Comparison of ENCODE assay signal across 9 cellular contexts in the genomic region with DNA sequence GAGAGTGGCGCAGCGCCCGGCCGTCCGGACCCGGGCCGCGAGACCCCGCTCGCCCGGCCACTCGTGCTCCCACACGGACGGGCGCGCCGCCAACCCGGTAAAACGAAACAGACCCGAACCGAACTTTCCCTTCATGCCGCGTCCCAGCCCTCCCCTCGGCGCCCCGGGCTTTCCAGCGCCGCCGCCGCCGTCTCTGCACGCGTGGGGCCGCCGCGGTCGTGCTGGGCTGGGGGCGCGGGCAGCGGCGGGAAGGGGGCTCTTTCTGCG. TPM values are rescaled to one million over a fixed set of nuclear protein-coding genes. Genes with fewer than 3 reads are reported as not detected.
DNase-seq lines count a peak whose midpoint lies in the region; ATAC-seq and TF ChIP-seq lines count a peak whose summit lies in the region.
"Had no signal": no experiment of that assay in that cellular context is flagged by ENCODE, and none has a peak within 500 bp of the region (broad histone marks: within the 10 kb centered on the region; RNA-seq: fewer than 3 reads in every experiment).

No MANE protein-coding gene starts in this region.

- WGBS in suprapubic skin = under 1% methylated on average over 17 of the region's 42 CpGs

- TF ChIP-seq CTCF in activated CD8-positive, alpha-beta T cell treated with anti-CD3 and anti-CD28 coated beads for 36 hours (IDR thresholded peaks at IDR 0.05) = no peak
- TF ChIP-seq CTCF in WI38 (IDR thresholded peaks at IDR 0.05; ENCODE audit: low read depth, low read length) (no peak), suprapubic skin (IDR thresholded peaks at IDR 0.05) (no peak)

- H3K9me3 ChIP-seq in suprapubic skin = no peaks in the 10 kb centered on the region

- no peak overlapping the region for H3K27ac Mint-ChIP-seq in activated CD8-positive, alpha-beta T cell treated with anti-CD3 and anti-CD28 coated beads for 36 hours
- H3K27ac Mint-ChIP-seq in activated CD8-positive, alpha-beta T cell treated with anti-CD3 and anti-CD28 coated beads, Interleukin-2, amount 10 ng/mL, durations not matched to agents 7 days and 5 days = no peak overlapping the region
- H3K27ac Mint-ChIP-seq in immature natural killer cell = no peak overlapping the region

- H3K4me1 Mint-ChIP-seq in activated CD8-positive, alpha-beta T cell treated with anti-CD3 and anti-CD28 coated beads for 36 hours (ENCODE audit: low read depth) = peaks cover 5% of the 10 kb centered on the region
- peaks cover 5% of the 10 kb centered on the region for H3K4me1 Mint-ChIP-seq in activated CD8-positive, alpha-beta T cell treated with anti-CD3 and anti-CD28 coated beads, Interleukin-2, amount 10 ng/mL, durations not matched to agents 7 days and 5 days (ENCODE audit: low read depth)
- H3K4me1 Mint-ChIP-seq in immature natural killer cell = peaks cover 6 to 12% of the 10 kb centered on the region in 2 donors

- intact Hi-C loops in activated CD8-positive, alpha-beta T cell treated with anti-CD3 and anti-CD28 coated beads for 36 hours (cut with micrococcal nuclease) = loop anchor here (5.0 to 10.0 kb wide), 4 partner anchors 135 to 297 kb away; a partner anchor contains a TSS

- CTCF ChIA-PET in activated CD8-positive, alpha-beta T cell treated with anti-CD3 and anti-CD28 coated beads for 36 hours (lab: Charles Lee) = no interaction called here
- CTCF ChIA-PET in activated CD8-positive, alpha-beta T cell treated with anti-CD3 and anti-CD28 coated beads, Interleukin-2, amount 10 ng/mL, durations not matched to agents 7 days and 5 days (lab: Charles Lee) = no interaction called here

- peak overlapping the region; percentile 98 for H3K27ac ChIP-seq in suprapubic skin

- DNase-seq in activated CD8-positive, alpha-beta T cell treated with anti-CD3 and anti-CD28 coated beads for 36 hours = no peak
- DNase-seq in activated CD8-positive, alpha-beta T cell treated with anti-CD3 and anti-CD28 coated beads, Interleukin-2, amount 10 ng/mL, durations not matched to agents 7 days and 5 days = no peak
- DNase-seq in immature natural killer cell (peak in 2 of 3 donors; percentile 9 to 16), suprapubic skin (ENCODE audit: low spot score in 2 of 2) (no peak), NCI-H446 (lab: John Stamatoyannopoulos, UW) (no peak), OCI-M1 (lab: John Stamatoyannopoulos, UW) (no peak), CD1c-positive myeloid dendritic cell (ENCODE audit: extremely low spot score) (no peak)

- H3K27me3 ChIP-seq in suprapubic skin = no peaks in the 10 kb centered on the region

- TF ChIP-seq EP300 in suprapubic skin (IDR thresholded peaks at IDR 0.05) = no peak

- H3K36me3 Mint-ChIP-seq in activated CD8-positive, alpha-beta T cell treated with anti-CD3 and anti-CD28 coated beads for 36 hours (ENCODE audit: low read depth) = no peaks in the 10 kb centered on the region
- no peaks in the 10 kb centered on the region for H3K36me3 Mint-ChIP-seq in activated CD8-positive, alpha-beta T cell treated with anti-CD3 and anti-CD28 coated beads, Interleukin-2, amount 10 ng/mL, durations not matched to agents 7 days and 5 days (ENCODE audit: low read depth)
- peaks cover 0 to 4% (median 0%) of the 10 kb centered on the region in 3 donors for H3K36me3 Mint-ChIP-seq in immature natural killer cell
- H3K36me3 Mint-ChIP-seq: CD4-positive, alpha-beta memory T cell had no signal

- peak; percentile 18 for ATAC-seq in activated CD8-positive, alpha-beta T cell treated with anti-CD3 and anti-CD28 coated beads for 36 hours
- ATAC-seq in activated CD8-positive, alpha-beta T cell treated with anti-CD3 and anti-CD28 coated beads, Interleukin-2, amount 10 ng/mL, durations not matched to agents 7 days and 5 days = no peak

- H3K4me3 ChIP-seq in WI38 (ENCODE audit: low read depth, low read length) (peak overlapping the region; percentile 83), suprapubic skin (peak overlapping the region; percentile 96)

- H3K27me3 Mint-ChIP-seq in activated CD8-positive, alpha-beta T cell treated with anti-CD3 and anti-CD28 coated beads for 36 hours = peaks cover 36% of the 10 kb centered on the region
- peaks cover 29% of the 10 kb centered on the region for H3K27me3 Mint-ChIP-seq in activated CD8-positive, alpha-beta T cell treated with anti-CD3 and anti-CD28 coated beads, Interleukin-2, amount 10 ng/mL, durations not matched to agents 7 days and 5 days (ENCODE audit: low read depth)
- peaks cover 2 to 18% (median 3%) of the 10 kb centered on the region in 3 donors for H3K27me3 Mint-ChIP-seq in immature natural killer cell (ENCODE audit: low read depth in 3 of 3)

- no peaks in the 10 kb centered on the region for H3K36me3 ChIP-seq in suprapubic skin

- POLR2A ChIA-PET in activated CD8-positive, alpha-beta T cell treated with anti-CD3 and anti-CD28 coated beads for 36 hours (lab: Charles Lee) = no interaction called here
- POLR2A ChIA-PET in activated CD8-positive, alpha-beta T cell treated with anti-CD3 and anti-CD28 coated beads, Interleukin-2, amount 10 ng/mL, durations not matched to agents 7 days and 5 days (lab: Charles Lee) = no interaction called here

- peaks cover 38% of the 10 kb centered on the region for H3K4me1 ChIP-seq in suprapubic skin

- peak overlapping the region; percentile 69 for H3K4me3 Mint-ChIP-seq in activated CD8-positive, alpha-beta T cell treated with anti-CD3 and anti-CD28 coated beads for 36 hours
- H3K4me3 Mint-ChIP-seq in activated CD8-positive, alpha-beta T cell treated with anti-CD3 and anti-CD28 coated beads, Interleukin-2, amount 10 ng/mL, durations not matched to agents 7 days and 5 days = no peak overlapping the region
- peak overlapping the region in 1 of 5 donors; percentile 86 for H3K4me3 Mint-ChIP-seq in immature natural killer cell

- H3K9me3 Mint-ChIP-seq in activated CD8-positive, alpha-beta T cell treated with anti-CD3 and anti-CD28 coated beads for 36 hours = no peaks in the 10 kb centered on the region
- H3K9me3 Mint-ChIP-seq in activated CD8-positive, alpha-beta T cell treated with anti-CD3 and anti-CD28 coated beads, Interleukin-2, amount 10 ng/mL, durations not matched to agents 7 days and 5 days (ENCODE audit: insufficient read depth) = no peaks in the 10 kb centered on the region
- H3K9me3 Mint-ChIP-seq in immature natural killer cell = no peaks in the 10 kb centered on the region

- no peak for TF ChIP-seq POLR2A in suprapubic skin (IDR thresholded peaks at IDR 0.05)

RNA-seq across cellular contexts. Expression of a gene that starts 0.2 kb away (rescaled TPM):
- total RNA-seq in activated CD8-positive, alpha-beta T cell treated with anti-CD3 and anti-CD28 coated beads for 36 hours = under 1 TPM; 0.67 to 0.92 TPM
- total RNA-seq in activated CD8-positive, alpha-beta T cell treated with anti-CD3 and anti-CD28 coated beads, Interleukin-2, amount 10 ng/mL, durations not matched to agents 7 days and 5 days = under 1 TPM in 1 of 2 experiments, not detected in 1; 0.65 TPM
- 1 to 10 TPM; 1.3 to 4.5 (median 2.5) TPM for polyA plus RNA-seq in immature natural killer cell
- total RNA-seq in suprapubic skin = 10 to 100 TPM; 38.0 to 61.7 (median 55.9) TPM

Comparison
In these comparisons a context has a peak if more than half of its experiments do, and no peak if none do; other contexts are left out.
1. DNase-seq: peak in immature natural killer cell (2 of 3); none in activated CD8-positive, alpha-beta T cell treated with anti-CD3 and anti-CD28 coated beads for 36 hours (single experiment), activated CD8-positive, alpha-beta T cell treated with anti-CD3 and anti-CD28 coated beads, Interleukin-2, amount 10 ng/mL, durations not matched to agents 7 days and 5 days (single experiment), suprapubic skin (0 of 2), NCI-H446 (0 of 2), OCI-M1 (single experiment) and CD1c-positive myeloid dendritic cell (single experiment).
2. RNA of a gene that starts 0.2 kb away (total RNA-seq): 38.0 to 61.7 TPM in suprapubic skin; 0.67 to 0.92 TPM in activated CD8-positive, alpha-beta T cell treated with anti-CD3 and anti-CD28 coated beads for 36 hours and 0.65 TPM in activated CD8-positive, alpha-beta T cell treated with anti-CD3 and anti-CD28 coated beads, Interleukin-2, amount 10 ng/mL, durations not matched to agents 7 days and 5 days; every median in the first group is over 10 times any median in the second.